Comparison of ENCODE assay signal across 17 cellular contexts in the genomic region with DNA sequence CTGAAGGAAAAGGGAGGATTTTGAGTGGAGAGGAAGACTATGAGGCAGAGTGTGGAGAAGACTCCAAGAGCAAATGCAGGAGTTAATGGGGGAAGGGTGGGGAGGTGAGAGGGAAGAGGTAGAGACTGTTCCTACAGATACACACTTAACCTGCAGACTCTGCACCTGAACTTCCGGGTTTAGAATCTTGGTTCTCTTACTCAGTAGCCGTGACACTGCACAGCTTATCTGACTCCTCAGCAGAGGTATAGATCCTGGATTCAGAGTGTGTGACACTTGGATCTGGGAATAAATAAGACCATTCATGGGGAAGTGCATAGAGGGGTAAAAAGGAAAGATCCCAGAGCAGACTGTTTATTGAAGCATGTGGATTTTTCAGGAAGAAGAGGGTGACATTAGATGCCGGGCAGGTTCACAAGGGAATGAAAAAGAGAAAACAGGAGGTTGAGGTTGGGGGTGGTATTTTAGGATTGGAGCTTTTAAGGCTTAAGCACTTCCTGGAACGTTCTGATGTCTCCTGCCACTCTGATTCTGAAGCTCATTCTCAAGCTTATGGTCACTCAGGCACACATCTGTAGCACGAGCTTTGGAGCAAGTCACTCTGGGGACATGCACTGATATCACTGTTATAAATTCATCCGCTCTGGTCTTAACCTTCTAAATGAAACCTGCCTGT. TPM values are rescaled to one million over a fixed set of nuclear protein-coding genes. Genes with fewer than 3 reads are reported as not detected.
DNase-seq lines count a peak whose midpoint lies in the region; ATAC-seq, FAIRE-seq and TF ChIP-seq lines count a peak whose summit lies in the region.
"Had no signal": no experiment of that assay in that cellular context is flagged by ENCODE, and none has a peak within 500 bp of the region (broad histone marks: within the 10 kb centered on the region; RNA-seq: fewer than 3 reads in every experiment).

No MANE protein-coding gene starts in this region.

- H3K4me1 ChIP-seq in HEK293 (ENCODE audit: control insufficient read depth, insufficient read depth, low read length) (no peaks in the 10 kb centered on the region), pancreas (no peaks in the 10 kb centered on the region)
- H3K4me1 ChIP-seq: ascending aorta, HAP-1 had no signal

- peak; percentile 14 for ATAC-seq in activated CD8-positive, alpha-beta T cell treated with anti-CD3 and anti-CD28 coated beads for 36 hours
- peak in 3 of 4 donors; percentile 49 to 59 (median 57) for ATAC-seq in pancreas

- WGBS in pancreas, 2 donors, result 48 to 49% methylated on average over 6 of the region's 6 CpGs

- H3K9me3 ChIP-seq in HEK293 (ENCODE audit: control insufficient read depth, insufficient read depth, low read depth, low read length) (no peaks in the 10 kb centered on the region), pancreas (no peaks in the 10 kb centered on the region)
- H3K9me3 ChIP-seq: ascending aorta, esophagus squamous epithelium, HAP-1, ovary had no signal

- H3K27ac Mint-ChIP-seq in activated CD8-positive, alpha-beta T cell treated with anti-CD3 and anti-CD28 coated beads for 36 hours, result no peak overlapping the region

- H3K4me3 ChIP-seq in HEK293 (ENCODE audit: low read depth, low read length) (no peak overlapping the region), pancreas (no peak overlapping the region)
- H3K4me3 ChIP-seq: ascending aorta, esophagus squamous epithelium, HAP-1, ovary had no signal

- CTCF ChIA-PET in HEK293 (lab: Yijun Ruan, JAX), result interaction anchor here (0.5 kb wide), 1 partner anchor 11 kb away, joined by 5 read pairs; no protein-coding TSS in a partner anchor
- CTCF ChIA-PET in activated CD8-positive, alpha-beta T cell treated with anti-CD3 and anti-CD28 coated beads for 36 hours (lab: Charles Lee), result interaction anchor here (1.2 to 1.8 kb wide), 3 partner anchors 24 to 53 kb away, joined by 3 to 8 read pairs (median 3); no protein-coding TSS in a partner anchor

- peaks cover 34% of the 10 kb centered on the region for H3K36me3 Mint-ChIP-seq in activated CD8-positive, alpha-beta T cell treated with anti-CD3 and anti-CD28 coated beads for 36 hours (ENCODE audit: low read depth)

- DNase-seq in activated CD8-positive, alpha-beta memory T cell treated with anti-CD3 and anti-CD28 coated beads for 24 hours, result peak; percentile 55
- DNase-seq in activated CD8-positive, alpha-beta memory T cell treated with anti-CD3 and anti-CD28 coated beads, Interleukin-2, amount 50 U/mL, for 48 hours, result no peak
- no peak for DNase-seq in activated CD8-positive, alpha-beta T cell treated with anti-CD3 and anti-CD28 coated beads for 36 hours
- DNase-seq in pancreas (no peak), COLO829 (ENCODE audit: low spot score) (no peak), DMS79 (lab: John Stamatoyannopoulos, UW) (no peak)
- DNase-seq in activated CD4-positive, CD25-positive, alpha-beta regulatory T cell (lab: John Stamatoyannopoulos, UW), result no peak
- DNase-seq: cortex of kidney, esophagus squamous epithelium, head of caudate nucleus, islet precursor cell, midbrain, NCI-H187, ovary had no signal

- POLR2A ChIA-PET in HEK293 (lab: Yijun Ruan, JAX), result no interaction called here
- POLR2A ChIA-PET in activated CD8-positive, alpha-beta T cell treated with anti-CD3 and anti-CD28 coated beads for 36 hours (lab: Charles Lee), result interaction anchor here (1.1 to 1.6 kb wide), 2 partner anchors 44 to 158 kb away, joined by 3 to 5 read pairs; no protein-coding TSS in a partner anchor

- no peaks in the 10 kb centered on the region for H3K9me3 Mint-ChIP-seq in activated CD8-positive, alpha-beta T cell treated with anti-CD3 and anti-CD28 coated beads for 36 hours

- H3K27me3 ChIP-seq in pancreas, result no peaks in the 10 kb centered on the region
- H3K27me3 ChIP-seq: ascending aorta, esophagus squamous epithelium, ovary had no signal

- TF ChIP-seq CTCF in HEK293 (tag by site-specific recombination; IDR thresholded peaks at IDR 0.05) (no peak), pancreas (IDR thresholded peaks at IDR 0.05) (no peak)
- TF ChIP-seq CTCF in activated CD8-positive, alpha-beta T cell treated with anti-CD3 and anti-CD28 coated beads for 36 hours (IDR thresholded peaks at IDR 0.05), result no peak

- H3K4me1 Mint-ChIP-seq in activated CD8-positive, alpha-beta T cell treated with anti-CD3 and anti-CD28 coated beads for 36 hours (ENCODE audit: low read depth), result peaks cover 41% of the 10 kb centered on the region

- intact Hi-C loops in activated CD8-positive, alpha-beta T cell treated with anti-CD3 and anti-CD28 coated beads for 36 hours (cut with micrococcal nuclease), result no loop called here
- intact Hi-C loops in pancreas (cut with DNase I), result no loop called here

- no peak for FAIRE-seq in pancreas (lab: Jason Lieb, UNC)

- H3K36me3 ChIP-seq in HEK293 (ENCODE audit: control insufficient read depth in 2 of 2, insufficient read depth in 1 of 2, low read length in 2 of 2), result peaks cover 0 to 19% of the 10 kb centered on the region in 2 experiments; a peak in 1 of 3 replicates
- no peaks in the 10 kb centered on the region for H3K36me3 ChIP-seq in pancreas
- H3K36me3 ChIP-seq: ovary had no signal

- no peak overlapping the region for H3K27ac ChIP-seq in HEK293 (ENCODE audit: extremely low read depth, low read depth, low read length)
- no peak overlapping the region for H3K27ac ChIP-seq in pancreas
- H3K27ac ChIP-seq: ascending aorta, esophagus squamous epithelium, ovary had no signal

- no peak overlapping the region for H3K4me3 Mint-ChIP-seq in activated CD8-positive, alpha-beta T cell treated with anti-CD3 and anti-CD28 coated beads for 36 hours

- no peaks in the 10 kb centered on the region for H3K27me3 Mint-ChIP-seq in activated CD8-positive, alpha-beta T cell treated with anti-CD3 and anti-CD28 coated beads for 36 hours

TF ChIP-seq in HEK293, 187 proteins besides CTCF, POLR2A, EP300 and RAD21:
- TF ChIP-seq ZBTB17 (tag by site-specific recombination; IDR thresholded peaks at IDR 0.05) (peak; percentile 45; the same call in 1 of the 2 replicates), ZNF221 (tag by site-specific recombination; IDR thresholded peaks at IDR 0.05; ENCODE audit: borderline replicate concordance) (no peak)

RNA-seq across cellular contexts. Expression of a gene that starts 5.7 kb away (rescaled TPM):
- 10 to 100 TPM; 19.9 TPM for total RNA-seq in activated CD8-positive, alpha-beta T cell treated with anti-CD3 and anti-CD28 coated beads for 36 hours
- total RNA-seq in pancreas, result 1 to 10 TPM; 1.2 to 5.7 (median 2.7) TPM
- under 1 TPM; 0.87 to 0.99 TPM for polyA plus RNA-seq in pancreas
